1 cellular context compared by ENCODE assay signal in the genomic region with DNA sequence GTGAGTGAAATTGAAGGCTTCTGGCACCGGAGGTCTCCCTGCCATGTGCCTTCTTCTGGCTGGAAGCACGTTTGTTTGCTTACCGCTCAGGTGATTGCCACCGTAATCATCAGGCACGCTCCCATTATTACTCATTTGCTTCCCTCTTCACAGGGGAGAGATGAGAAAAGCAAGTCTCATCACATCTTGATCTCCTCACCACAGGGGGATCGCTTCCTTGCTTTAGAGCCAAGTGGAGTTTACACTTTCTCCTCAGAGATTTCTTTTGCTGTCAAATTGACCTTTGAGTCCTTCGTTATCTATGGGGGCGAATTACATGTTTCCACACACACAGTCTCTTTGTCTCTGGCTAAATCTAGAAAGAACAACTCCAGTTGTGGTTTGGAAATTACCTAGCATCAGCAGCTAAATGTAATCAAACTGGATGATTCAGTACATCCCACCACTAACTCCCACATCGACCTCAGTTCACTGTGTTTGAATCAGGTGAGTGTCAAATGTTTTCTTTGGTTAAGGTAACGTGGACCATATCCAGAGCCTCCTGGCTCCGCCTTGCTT.
TF ChIP-seq lines count a peak whose summit lies in the region.

No MANE protein-coding gene starts in this region.

TF ChIP-seq in GM12878, 131 proteins besides CTCF, POLR2A, EP300 and RAD21 (continued from another document):
- TF ChIP-seq, protein P1, sequence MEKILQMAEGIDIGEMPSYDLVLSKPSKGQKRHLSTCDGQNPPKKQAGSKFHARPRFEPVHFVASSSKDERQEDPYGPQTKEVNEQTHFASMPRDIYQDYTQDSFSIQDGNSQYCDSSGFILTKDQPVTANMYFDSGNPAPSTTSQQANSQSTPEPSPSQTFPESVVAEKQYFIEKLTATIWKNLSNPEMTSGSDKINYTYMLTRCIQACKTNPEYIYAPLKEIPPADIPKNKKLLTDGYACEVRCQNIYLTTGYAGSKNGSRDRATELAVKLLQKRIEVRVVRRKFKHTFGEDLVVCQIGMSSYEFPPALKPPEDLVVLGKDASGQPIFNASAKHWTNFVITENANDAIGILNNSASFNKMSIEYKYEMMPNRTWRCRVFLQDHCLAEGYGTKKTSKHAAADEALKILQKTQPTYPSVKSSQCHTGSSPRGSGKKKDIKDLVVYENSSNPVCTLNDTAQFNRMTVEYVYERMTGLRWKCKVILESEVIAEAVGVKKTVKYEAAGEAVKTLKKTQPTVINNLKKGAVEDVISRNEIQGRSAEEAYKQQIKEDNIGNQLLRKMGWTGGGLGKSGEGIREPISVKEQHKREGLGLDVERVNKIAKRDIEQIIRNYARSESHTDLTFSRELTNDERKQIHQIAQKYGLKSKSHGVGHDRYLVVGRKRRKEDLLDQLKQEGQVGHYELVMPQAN (conservative IDR thresholded peaks at IDR 0.05): no peak
- TF ChIP-seq SUZ12 (IDR thresholded peaks at IDR 0.05; ENCODE audit: unreplicated experiment) (no peak), MTA2 (IDR thresholded peaks at IDR 0.05; ENCODE audit: low read depth) (peak; percentile 94), GABPA (IDR thresholded peaks at IDR 0.05; ENCODE audit: low read depth) (no peak), ZNF217 (IDR thresholded peaks at IDR 0.05) (peak; percentile 24; the same call in 1 of the 2 replicates), WRNIP1 (IDR thresholded peaks at IDR 0.05; ENCODE audit: borderline replicate concordance, low read depth, low read length) (no peak)
- TF ChIP-seq, protein P2, sequence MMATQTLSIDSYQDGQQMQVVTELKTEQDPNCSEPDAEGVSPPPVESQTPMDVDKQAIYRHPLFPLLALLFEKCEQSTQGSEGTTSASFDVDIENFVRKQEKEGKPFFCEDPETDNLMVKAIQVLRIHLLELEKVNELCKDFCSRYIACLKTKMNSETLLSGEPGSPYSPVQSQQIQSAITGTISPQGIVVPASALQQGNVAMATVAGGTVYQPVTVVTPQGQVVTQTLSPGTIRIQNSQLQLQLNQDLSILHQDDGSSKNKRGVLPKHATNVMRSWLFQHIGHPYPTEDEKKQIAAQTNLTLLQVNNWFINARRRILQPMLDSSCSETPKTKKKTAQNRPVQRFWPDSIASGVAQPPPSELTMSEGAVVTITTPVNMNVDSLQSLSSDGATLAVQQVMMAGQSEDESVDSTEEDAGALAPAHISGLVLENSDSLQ (IDR thresholded peaks at IDR 0.05): 0 out of 2 replicates have a peak, but pooled peaks have one; percentile 2
- TF ChIP-seq, protein P3, sequence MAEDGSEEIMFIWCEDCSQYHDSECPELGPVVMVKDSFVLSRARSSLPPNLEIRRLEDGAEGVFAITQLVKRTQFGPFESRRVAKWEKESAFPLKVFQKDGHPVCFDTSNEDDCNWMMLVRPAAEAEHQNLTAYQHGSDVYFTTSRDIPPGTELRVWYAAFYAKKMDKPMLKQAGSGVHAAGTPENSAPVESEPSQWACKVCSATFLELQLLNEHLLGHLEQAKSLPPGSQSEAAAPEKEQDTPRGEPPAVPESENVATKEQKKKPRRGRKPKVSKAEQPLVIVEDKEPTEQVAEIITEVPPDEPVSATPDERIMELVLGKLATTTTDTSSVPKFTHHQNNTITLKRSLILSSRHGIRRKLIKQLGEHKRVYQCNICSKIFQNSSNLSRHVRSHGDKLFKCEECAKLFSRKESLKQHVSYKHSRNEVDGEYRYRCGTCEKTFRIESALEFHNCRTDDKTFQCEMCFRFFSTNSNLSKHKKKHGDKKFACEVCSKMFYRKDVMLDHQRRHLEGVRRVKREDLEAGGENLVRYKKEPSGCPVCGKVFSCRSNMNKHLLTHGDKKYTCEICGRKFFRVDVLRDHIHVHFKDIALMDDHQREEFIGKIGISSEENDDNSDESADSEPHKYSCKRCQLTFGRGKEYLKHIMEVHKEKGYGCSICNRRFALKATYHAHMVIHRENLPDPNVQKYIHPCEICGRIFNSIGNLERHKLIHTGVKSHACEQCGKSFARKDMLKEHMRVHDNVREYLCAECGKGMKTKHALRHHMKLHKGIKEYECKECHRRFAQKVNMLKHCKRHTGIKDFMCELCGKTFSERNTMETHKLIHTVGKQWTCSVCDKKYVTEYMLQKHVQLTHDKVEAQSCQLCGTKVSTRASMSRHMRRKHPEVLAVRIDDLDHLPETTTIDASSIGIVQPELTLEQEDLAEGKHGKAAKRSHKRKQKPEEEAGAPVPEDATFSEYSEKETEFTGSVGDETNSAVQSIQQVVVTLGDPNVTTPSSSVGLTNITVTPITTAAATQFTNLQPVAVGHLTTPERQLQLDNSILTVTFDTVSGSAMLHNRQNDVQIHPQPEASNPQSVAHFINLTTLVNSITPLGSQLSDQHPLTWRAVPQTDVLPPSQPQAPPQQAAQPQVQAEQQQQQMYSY (CRISPR knock-in tag; IDR thresholded peaks at IDR 0.05): no peak
